23 cellular contexts compared by ENCODE assay signal in the genomic region with DNA sequence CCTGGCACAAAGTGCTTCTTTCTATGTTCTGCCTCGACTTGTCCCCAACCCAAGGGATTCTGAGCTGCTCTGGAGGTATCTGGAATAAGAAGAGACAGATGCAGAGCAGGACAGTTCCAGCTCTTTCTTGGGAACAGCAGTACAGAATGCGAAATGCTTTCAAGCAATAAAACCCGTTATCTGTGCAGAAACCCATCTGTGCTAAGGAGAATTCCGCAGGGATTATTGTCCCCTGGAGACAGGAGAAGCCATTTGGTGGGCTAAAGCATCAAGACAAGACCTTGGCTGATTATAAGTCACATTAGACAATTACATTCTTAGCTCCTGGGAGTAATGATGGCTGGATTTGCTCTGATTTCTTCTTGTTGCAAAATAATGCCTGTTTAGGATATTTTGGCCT.
"Had no signal": no experiment of that assay in that cellular context is flagged by ENCODE, and none has a peak within 500 bp of the region (broad histone marks: within the 10 kb centered on the region; RNA-seq: fewer than 3 reads in every experiment).

No MANE protein-coding gene starts in this region.

- H3K27ac Mint-ChIP-seq: activated CD4-positive, alpha-beta T cell treated with anti-CD3 and anti-CD28 coated beads, Interleukin-2, amount 10 ng/mL, durations not matched to agents 7 days and 5 days; activated CD8-positive, alpha-beta T cell treated with anti-CD3 and anti-CD28 coated beads, Interleukin-2, amount 10 ng/mL, durations not matched to agents 7 days and 5 days; activated naive CD4-positive, alpha-beta T cell treated with anti-CD3 and anti-CD28 coated beads, Interleukin-2, amount 50 U/mL, for 24 hours; effector memory CD8-positive, alpha-beta T cell; mesothelial cell of epicardium; natural killer cell had no signal

- H3K36me3 Mint-ChIP-seq: activated naive CD4-positive, alpha-beta T cell treated with anti-CD3 and anti-CD28 coated beads, Interleukin-2, amount 50 U/mL, for 24 hours; mesothelial cell of epicardium; natural killer cell had no signal

- H3K27me3 ChIP-seq: brain microvascular endothelial cell, colonic mucosa, thyroid gland, upper lobe of right lung had no signal

- H3K9me3 Mint-ChIP-seq: activated CD4-positive, alpha-beta T cell treated with anti-CD3 and anti-CD28 coated beads, Interleukin-2, amount 10 ng/mL, durations not matched to agents 7 days and 5 days; activated naive CD4-positive, alpha-beta T cell treated with anti-CD3 and anti-CD28 coated beads, Interleukin-2, amount 50 U/mL, for 24 hours; central memory CD8-positive, alpha-beta T cell; effector memory CD8-positive, alpha-beta T cell; mesothelial cell of epicardium; natural killer cell had no signal

- H3K4me1 ChIP-seq: prostate gland had no signal

- H3K4me1 Mint-ChIP-seq: central memory CD8-positive, alpha-beta T cell had no signal

- H3K9me3 ChIP-seq: colonic mucosa, prostate gland, thyroid gland, upper lobe of right lung had no signal

- DNase-seq: activated CD4-positive, alpha-beta T cell treated with anti-CD3 and anti-CD28 coated beads, Interleukin-2, amount 10 ng/mL, durations not matched to agents 7 days and 5 days; activated CD4-positive, CD25-positive, alpha-beta regulatory T cell treated with anti-CD3 and anti-CD28 coated beads, Interleukin-2, amount 50 U/mL, for 72 hours; activated CD8-positive, alpha-beta T cell treated with anti-CD3 and anti-CD28 coated beads, Interleukin-2, amount 10 ng/mL, durations not matched to agents 7 days and 5 days; activated gamma-delta T cell treated with Interleukin-2 at 50 U/mL for 16 hours; brain microvascular endothelial cell; colonic mucosa; dorsolateral prefrontal cortex; effector memory CD8-positive, alpha-beta T cell; head of caudate nucleus; kidney; natural killer cell; stimulated activated CD4-positive, alpha-beta T cell treated with anti-CD3 and anti-CD28 coated beads, Interleukin-12 subunit alpha, Interleukin-12 subunit beta, amount 100 ng/mL, for 4 hours; stimulated activated CD4-positive, alpha-beta T cell treated with anti-CD3 and anti-CD28 coated beads, Interleukin-4, amount 100 ng/mL, for 4 hours; stimulated activated naive CD8-positive, alpha-beta T cell treated with anti-CD3 and anti-CD28 coated beads, Interleukin-15, Interleukin-2, amounts not matched to agents 100 U/mL and 50 U/mL, for 24 hours; substantia nigra; upper lobe of right lung had no signal

- H3K4me3 ChIP-seq: colonic mucosa, dorsolateral prefrontal cortex, lung, prostate gland, thyroid gland, upper lobe of right lung had no signal

- H3K27ac ChIP-seq: brain microvascular endothelial cell, colonic mucosa, dorsolateral prefrontal cortex, prostate gland, upper lobe of right lung, VCaP had no signal

- H3K4me3 Mint-ChIP-seq: activated CD4-positive, alpha-beta T cell treated with anti-CD3 and anti-CD28 coated beads, Interleukin-2, amount 10 ng/mL, durations not matched to agents 7 days and 5 days; activated CD8-positive, alpha-beta T cell treated with anti-CD3 and anti-CD28 coated beads, Interleukin-2, amount 10 ng/mL, durations not matched to agents 7 days and 5 days; activated naive CD4-positive, alpha-beta T cell treated with anti-CD3 and anti-CD28 coated beads, Interleukin-2, amount 50 U/mL, for 24 hours; central memory CD8-positive, alpha-beta T cell; effector memory CD8-positive, alpha-beta T cell; mesothelial cell of epicardium; natural killer cell had no signal

- H3K36me3 ChIP-seq: brain microvascular endothelial cell, colonic mucosa, prostate gland, thyroid gland, upper lobe of right lung had no signal
